In the genomic region with DNA sequence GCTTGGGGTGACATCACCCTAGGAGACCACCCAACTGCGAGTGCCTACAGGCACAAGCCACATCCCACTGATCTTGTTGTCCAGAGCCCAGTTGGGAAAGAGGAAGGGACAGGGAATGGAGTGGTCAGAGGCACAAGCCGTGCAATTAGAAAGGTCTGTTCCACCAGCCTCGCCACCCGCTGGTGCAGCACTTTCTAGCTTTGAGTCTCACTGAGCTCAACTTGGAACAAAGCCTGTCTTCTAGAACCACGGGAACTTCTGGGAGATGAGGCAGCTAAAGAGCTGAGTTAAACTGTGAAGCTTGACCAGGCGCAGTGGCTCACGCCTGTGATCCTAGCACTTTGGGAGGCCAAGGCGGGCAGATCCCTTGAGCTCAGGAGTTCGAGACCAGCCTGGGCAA, we compare ENCODE assay signal across 34 cellular contexts. TPM values are rescaled to one million over a fixed set of nuclear protein-coding genes. Genes with fewer than 3 reads are reported as not detected.
"Had no signal": no experiment of that assay in that cellular context is flagged by ENCODE, and none has a peak within 500 bp of the region (broad histone marks: within the 10 kb centered on the region; RNA-seq: fewer than 3 reads in every experiment).

No MANE protein-coding gene starts in this region.

- H3K9me3 Mint-ChIP-seq: activated CD4-positive, alpha-beta memory T cell treated with anti-CD3 and anti-CD28 coated beads for 36 hours; activated CD4-positive, alpha-beta T cell treated with anti-CD3 and anti-CD28 coated beads, Interleukin-2, amount 10 ng/mL, durations not matched to agents 24 days and 14 days; activated naive CD4-positive, alpha-beta T cell treated with anti-CD3 and anti-CD28 coated beads, Interleukin-2, amount 50 U/mL, for 24 hours; activated T-helper 1 cell treated with anti-CD3 and anti-CD28 coated beads, Interleukin-12 subunit alpha, Interleukin-12 subunit beta, Interleukin-2, Interleukin-4 antibody, amounts not matched to agents 30 ng/mL and 10 ng/mL and 1 ng/mL, durations not matched to agents 14 hours and 24 hours and 36 hours; immature natural killer cell; nephron; type B pancreatic cell had no signal

- H3K4me3 Mint-ChIP-seq: activated CD4-positive, alpha-beta memory T cell treated with anti-CD3 and anti-CD28 coated beads for 36 hours; activated CD4-positive, alpha-beta T cell treated with anti-CD3 and anti-CD28 coated beads, Interleukin-2, amount 10 ng/mL, durations not matched to agents 24 days and 14 days; activated naive CD4-positive, alpha-beta T cell treated with anti-CD3 and anti-CD28 coated beads, Interleukin-2, amount 50 U/mL, for 24 hours; activated T-helper 1 cell treated with anti-CD3 and anti-CD28 coated beads, Interleukin-12 subunit alpha, Interleukin-12 subunit beta, Interleukin-2, Interleukin-4 antibody, amounts not matched to agents 30 ng/mL and 10 ng/mL and 1 ng/mL, durations not matched to agents 14 hours and 24 hours and 36 hours; immature natural killer cell; nephron; T-helper 17 cell; type B pancreatic cell had no signal

- H3K36me3 Mint-ChIP-seq: type B pancreatic cell had no signal

- H3K27ac Mint-ChIP-seq: activated CD4-positive, alpha-beta memory T cell treated with anti-CD3 and anti-CD28 coated beads for 36 hours; activated CD4-positive, alpha-beta T cell treated with anti-CD3 and anti-CD28 coated beads, Interleukin-2, amount 10 ng/mL, durations not matched to agents 24 days and 14 days; activated naive CD4-positive, alpha-beta T cell treated with anti-CD3 and anti-CD28 coated beads, Interleukin-2, amount 50 U/mL, for 24 hours; activated T-helper 1 cell treated with anti-CD3 and anti-CD28 coated beads, Interleukin-12 subunit alpha, Interleukin-12 subunit beta, Interleukin-2, Interleukin-4 antibody, amounts not matched to agents 30 ng/mL and 10 ng/mL and 1 ng/mL, durations not matched to agents 14 hours and 24 hours and 36 hours; immature natural killer cell; nephron; T-helper 17 cell; type B pancreatic cell had no signal

- H3K27me3 Mint-ChIP-seq: activated CD4-positive, alpha-beta memory T cell treated with anti-CD3 and anti-CD28 coated beads for 36 hours; activated CD4-positive, alpha-beta T cell treated with anti-CD3 and anti-CD28 coated beads, Interleukin-2, amount 10 ng/mL, durations not matched to agents 24 days and 14 days; activated naive CD4-positive, alpha-beta T cell treated with anti-CD3 and anti-CD28 coated beads, Interleukin-2, amount 50 U/mL, for 24 hours; T-helper 17 cell; type B pancreatic cell had no signal

- H3K4me1 ChIP-seq: body of pancreas, colonic mucosa, gastroesophageal sphincter, pancreas, psoas muscle, uterus had no signal

- DNase-seq: activated CD4-positive, alpha-beta memory T cell treated with anti-CD3 and anti-CD28 coated beads for 36 hours; activated CD4-positive, alpha-beta T cell treated with anti-CD3 and anti-CD28 coated beads, Interleukin-2, amount 10 ng/mL, durations not matched to agents 24 days and 14 days; activated CD4-positive, CD25-positive, alpha-beta regulatory T cell treated with anti-CD3 and anti-CD28 coated beads, Interleukin-2, amount 50 U/mL, for 72 hours; activated CD8-positive, alpha-beta memory T cell treated with anti-CD3 and anti-CD28 coated beads, Interleukin-2, amount 50 U/mL, for 4 hours; activated gamma-delta T cell; activated T-cell treated with anti-CD3 and anti-CD28 coated beads, Interleukin-2, amount 50 U/mL, for 1 hour; anterior cingulate cortex; body of pancreas; colonic mucosa; effector memory CD4-positive, alpha-beta T cell; hypothalamus; immature natural killer cell; lower lobe of right lung; mesenchymal stem cell; stimulated activated CD4-positive, alpha-beta T cell treated with anti-CD3 and anti-CD28 coated beads, Interleukin-12 subunit alpha, Interleukin-12 subunit beta, amount 100 ng/mL, for 4 hours; stimulated activated CD4-positive, alpha-beta T cell treated with anti-CD3 and anti-CD28 coated beads, Interleukin-4, amount 100 ng/mL, for 1 hour; stimulated activated naive CD8-positive, alpha-beta T cell treated with anti-CD3 and anti-CD28 coated beads, Interleukin-15, Interleukin-2, amounts not matched to agents 100 U/mL and 50 U/mL, for 24 hours; T-helper 17 cell; T1000; uterus; WERI-Rb-1 had no signal

- H3K4me3 ChIP-seq: body of pancreas, colonic mucosa, dorsolateral prefrontal cortex, gastroesophageal sphincter, lower lobe of right lung, pancreas, psoas muscle, thoracic aorta, uterus had no signal

- H3K4me1 Mint-ChIP-seq: nephron had no signal

- H3K9me3 ChIP-seq: body of pancreas, colonic mucosa, gastroesophageal sphincter, lower lobe of right lung, pancreas, psoas muscle, thoracic aorta, uterus had no signal

- H3K27ac ChIP-seq: body of pancreas, colonic mucosa, gastroesophageal sphincter, lower lobe of right lung, pancreas, psoas muscle, thoracic aorta, uterus, WERI-Rb-1 had no signal

- H3K27me3 ChIP-seq: body of pancreas, colonic mucosa, dorsolateral prefrontal cortex, gastroesophageal sphincter, pancreas, uterus had no signal

- ATAC-seq: body of pancreas; gastroesophageal sphincter; lower lobe of right lung; pancreas; stimulated activated naive CD8-positive, alpha-beta T cell treated with anti-CD3 and anti-CD28 coated beads, Interleukin-15, Interleukin-2, amounts not matched to agents 100 U/mL and 50 U/mL, for 24 hours; T-helper 17 cell had no signal

- H3K36me3 ChIP-seq: thoracic aorta, uterus had no signal

RNA-seq across cellular contexts. Expression of gene TPBGL, which starts 29.3 kb away (rescaled TPM):
- total RNA-seq: endothelial cell of umbilical vein, fibroblast of lung, fibroblast of villous mesenchyme, skeletal muscle tissue had no signal
- polyA plus RNA-seq: endothelial cell of umbilical vein, fibroblast of lung had no signal
